In genomic region chr12:129607293-129607692, GRCh38 we compare ENCODE assay signal across 18 cellular contexts.
A peak's percentile ranks its signal among the peaks of the same experiment; 100 is the strongest.
DNase-seq lines count a peak whose midpoint lies in the region; ATAC-seq, FAIRE-seq and TF ChIP-seq lines count a peak whose summit lies in the region.
"Had no signal": no experiment of that assay in that cellular context is flagged by ENCODE, and none has a peak within 500 bp of the region (broad histone marks: within the 10 kb centered on the region; RNA-seq: fewer than 3 reads in every experiment).

No MANE protein-coding gene starts in this region.

- CTCF ChIA-PET in activated CD8-positive, alpha-beta T cell treated with anti-CD3 and anti-CD28 coated beads for 36 hours (lab: Charles Lee): no interaction called here

- in situ Hi-C loops in ACHN (cut with HindIII; ENCODE audit: low pct_ligation_motif_present, low pct_unique_long_range_greater_than_20kb, low sequenced_read_pairs): no loop called here
- in situ Hi-C loops in transverse colon (cut with MboI; ENCODE audit: low pct_ligation_motif_present in 1 of 4, low pct_unique_long_range_greater_than_20kb in 1 of 4, low sequenced_read_pairs in 3 of 4): no loop called here

- no peak for TF ChIP-seq EP300 in transverse colon (IDR thresholded peaks at IDR 0.05; ENCODE audit: low read depth)

- TF ChIP-seq POLR2A in transverse colon (IDR thresholded peaks at IDR 0.05): no peak

- intact Hi-C loops in transverse colon (cut with DNase I; ENCODE audit: low total_unique reads): no loop called here
- intact Hi-C loops in activated CD8-positive, alpha-beta T cell treated with anti-CD3 and anti-CD28 coated beads for 36 hours (cut with micrococcal nuclease): no loop called here

- no peaks in the 10 kb centered on the region for H3K9me3 ChIP-seq in NT2/D1 (ENCODE audit: insufficient read depth, low read length)
- H3K9me3 ChIP-seq in transverse colon: no peaks in the 10 kb centered on the region
- H3K9me3 ChIP-seq in small intestine (ENCODE audit: control insufficient read depth, low read depth): no peaks in the 10 kb centered on the region
- H3K9me3 ChIP-seq: body of pancreas had no signal

- peak; percentile 90 for DNase-seq in ACHN
- DNase-seq in NT2/D1 (ENCODE audit: low read depth, low spot score): peak; percentile 66
- peak; percentile 4 for DNase-seq in fibroblast of pulmonary artery (ENCODE audit: low read depth)
- peak; percentile 18 for DNase-seq in neural crest cell (ENCODE audit: low read depth, low spot score)
- DNase-seq in transverse colon: no peak
- DNase-seq in activated CD8-positive, alpha-beta T cell treated with anti-CD3 and anti-CD28 coated beads for 36 hours: no peak
- no peak for DNase-seq in small intestine
- DNase-seq in activated naive CD4-positive, alpha-beta T cell treated with anti-CD3 and anti-CD28 coated beads, Interleukin-2, amount 50 U/mL, for 72 hours (ENCODE audit: low spot score in 2 of 2): no peak
- DNase-seq: activated CD4-positive, alpha-beta T cell treated with anti-CD3 and anti-CD28 coated beads, Interleukin-2, amount 50 U/mL, for 1 hour; activated T-cell treated with anti-CD3 and anti-CD28 coated beads, Interleukin-2, amount 50 U/mL, for 72 hours; body of pancreas; effector CD8-positive, alpha-beta T cell; NCI-H1694; NCI-H524 treated with DMSO at 0.1 percent for 48 hours; RPMI8226; stimulated activated CD4-positive, alpha-beta T cell treated with anti-CD3 and anti-CD28 coated beads, Interleukin-12 subunit alpha, Interleukin-12 subunit beta, amount 100 ng/mL, for 4 hours had no signal

- ATAC-seq in activated CD8-positive, alpha-beta T cell treated with anti-CD3 and anti-CD28 coated beads for 36 hours: no peak
- ATAC-seq in activated naive CD4-positive, alpha-beta T cell treated with anti-CD3 and anti-CD28 coated beads, Interleukin-2, amount 50 U/mL, for 72 hours: no peak
- ATAC-seq: activated T-cell treated with anti-CD3 and anti-CD28 coated beads, Interleukin-2, amount 50 U/mL, for 72 hours; body of pancreas; left lobe of liver; natural killer cell treated with Interleukin-12 subunit alpha and Interleukin-12 subunit beta and Interleukin-15 and Interleukin-18, amount 100 ng/mL, for 72 hours had no signal

- H3K27ac ChIP-seq in transverse colon (no peak overlapping the region), small intestine (ENCODE audit: low read depth in 1 of 2, low read length in 1 of 2) (no peak overlapping the region)
- H3K27ac ChIP-seq: body of pancreas had no signal

- H3K9ac ChIP-seq in NT2/D1 (ENCODE audit: insufficient read length, low read depth): no peak overlapping the region

- peaks cover 6% of the 10 kb centered on the region for H3K9me3 Mint-ChIP-seq in neural crest cell
- H3K9me3 Mint-ChIP-seq in activated CD8-positive, alpha-beta T cell treated with anti-CD3 and anti-CD28 coated beads for 36 hours: peaks cover 2% of the 10 kb centered on the region
- H3K9me3 Mint-ChIP-seq in activated naive CD4-positive, alpha-beta T cell treated with anti-CD3 and anti-CD28 coated beads, Interleukin-2, amount 50 U/mL, for 72 hours: peaks cover 4 to 14% of the 10 kb centered on the region in 2 donors
- H3K9me3 Mint-ChIP-seq: activated T-cell treated with anti-CD3 and anti-CD28 coated beads, Interleukin-2, amount 50 U/mL, for 72 hours; natural killer cell treated with Interleukin-12 subunit alpha and Interleukin-12 subunit beta and Interleukin-15 and Interleukin-18, amount 100 ng/mL, for 72 hours had no signal

- no peaks in the 10 kb centered on the region for H3K27me3 Mint-ChIP-seq in neural crest cell (ENCODE audit: low read depth)
- no peaks in the 10 kb centered on the region for H3K27me3 Mint-ChIP-seq in activated CD8-positive, alpha-beta T cell treated with anti-CD3 and anti-CD28 coated beads for 36 hours

- H3K36me3 ChIP-seq in NT2/D1 (ENCODE audit: insufficient read depth, insufficient read length, low read length) (no peaks in the 10 kb centered on the region), transverse colon (no peaks in the 10 kb centered on the region), small intestine (ENCODE audit: control insufficient read depth in 2 of 2, insufficient read depth in 2 of 2, low read length in 2 of 2) (no peaks in the 10 kb centered on the region)

- WGBS in transverse colon (ENCODE audit: low coverage in 1 of 2), 2 donors: 40 to 52% methylated on average over 3 to 6 of the region's 6 CpGs
- 40 to 77% (median 61%) methylated on average over 6 of the region's 6 CpGs for WGBS in small intestine, 3 donors

- H3K4me1 ChIP-seq in NT2/D1 (ENCODE audit: insufficient read depth, insufficient read length): no peaks in the 10 kb centered on the region
- H3K4me1 ChIP-seq in transverse colon: no peaks in the 10 kb centered on the region
- peaks cover 0 to 2% of the 10 kb centered on the region in 2 donors for H3K4me1 ChIP-seq in small intestine (ENCODE audit: control insufficient read depth in 2 of 2, insufficient read depth in 1 of 2, low read depth in 1 of 2, low read length in 1 of 2)
- H3K4me1 ChIP-seq: body of pancreas had no signal

- no peak for TF ChIP-seq CTCF in fibroblast of pulmonary artery (IDR thresholded peaks at IDR 0.05; ENCODE audit: low read length, missing control alignments)
- TF ChIP-seq CTCF in neural crest cell (conservative IDR thresholded peaks at IDR 0.05): no peak
- TF ChIP-seq CTCF in transverse colon (IDR thresholded peaks at IDR 0.05): no peak
- TF ChIP-seq CTCF in activated CD8-positive, alpha-beta T cell treated with anti-CD3 and anti-CD28 coated beads for 36 hours (IDR thresholded peaks at IDR 0.05): no peak

- no peak for FAIRE-seq in small intestine (lab: Jason Lieb, UNC)

- POLR2A ChIA-PET in activated CD8-positive, alpha-beta T cell treated with anti-CD3 and anti-CD28 coated beads for 36 hours (lab: Charles Lee): no interaction called here

- peak overlapping the region; percentile 65 for H3K27ac Mint-ChIP-seq in neural crest cell (ENCODE audit: unreplicated experiment)
- H3K27ac Mint-ChIP-seq in activated CD8-positive, alpha-beta T cell treated with anti-CD3 and anti-CD28 coated beads for 36 hours: no peak overlapping the region
- H3K27ac Mint-ChIP-seq in activated naive CD4-positive, alpha-beta T cell treated with anti-CD3 and anti-CD28 coated beads, Interleukin-2, amount 50 U/mL, for 72 hours: no peak overlapping the region
- H3K27ac Mint-ChIP-seq: activated T-cell treated with anti-CD3 and anti-CD28 coated beads, Interleukin-2, amount 50 U/mL, for 72 hours; natural killer cell treated with Interleukin-12 subunit alpha and Interleukin-12 subunit beta and Interleukin-15 and Interleukin-18, amount 100 ng/mL, for 72 hours had no signal

- no peaks in the 10 kb centered on the region for H3K27me3 ChIP-seq in NT2/D1 (ENCODE audit: insufficient read depth, insufficient read length)
- no peaks in the 10 kb centered on the region for H3K27me3 ChIP-seq in transverse colon
- H3K27me3 ChIP-seq in small intestine (ENCODE audit: control insufficient read depth in 2 of 2, insufficient read depth in 2 of 2, low read length in 2 of 2): no peaks in the 10 kb centered on the region
- H3K27me3 ChIP-seq: body of pancreas had no signal

- no peak overlapping the region for H3K4me3 ChIP-seq in NT2/D1 (ENCODE audit: insufficient read length, low read depth)
- no peak overlapping the region for H3K4me3 ChIP-seq in fibroblast of pulmonary artery (replicated peaks; ENCODE audit: low read depth, low read length)
- H3K4me3 ChIP-seq in transverse colon: no peak overlapping the region
- no peak overlapping the region for H3K4me3 ChIP-seq in small intestine (ENCODE audit: low read depth in 1 of 2, low read length in 2 of 2)
- H3K4me3 ChIP-seq: body of pancreas had no signal

- H3K4me1 Mint-ChIP-seq in neural crest cell: peaks cover 56% of the 10 kb centered on the region
- no peaks in the 10 kb centered on the region for H3K4me1 Mint-ChIP-seq in activated CD8-positive, alpha-beta T cell treated with anti-CD3 and anti-CD28 coated beads for 36 hours (ENCODE audit: low read depth)

- peak overlapping the region; percentile 58 for H3K4me3 Mint-ChIP-seq in neural crest cell
- H3K4me3 Mint-ChIP-seq in activated CD8-positive, alpha-beta T cell treated with anti-CD3 and anti-CD28 coated beads for 36 hours: no peak overlapping the region
- H3K4me3 Mint-ChIP-seq: activated T-cell treated with anti-CD3 and anti-CD28 coated beads, Interleukin-2, amount 50 U/mL, for 72 hours; natural killer cell treated with Interleukin-12 subunit alpha and Interleukin-12 subunit beta and Interleukin-15 and Interleukin-18, amount 100 ng/mL, for 72 hours had no signal

- H3K36me3 Mint-ChIP-seq in neural crest cell (ENCODE audit: low read depth): no peaks in the 10 kb centered on the region
- H3K36me3 Mint-ChIP-seq in activated CD8-positive, alpha-beta T cell treated with anti-CD3 and anti-CD28 coated beads for 36 hours (ENCODE audit: low read depth): no peaks in the 10 kb centered on the region
- no peaks in the 10 kb centered on the region for H3K36me3 Mint-ChIP-seq in activated naive CD4-positive, alpha-beta T cell treated with anti-CD3 and anti-CD28 coated beads, Interleukin-2, amount 50 U/mL, for 72 hours
- H3K36me3 Mint-ChIP-seq: natural killer cell treated with Interleukin-12 subunit alpha and Interleukin-12 subunit beta and Interleukin-15 and Interleukin-18, amount 100 ng/mL, for 72 hours had no signal

Comparison
In these comparisons a context has a peak if more than half of its experiments do, and no peak if none do; other contexts are left out.
1. DNase-seq: peak in ACHN (single experiment), NT2/D1 (single experiment), fibroblast of pulmonary artery (single experiment) and neural crest cell (single experiment); none in transverse colon (single experiment), activated CD8-positive, alpha-beta T cell treated with anti-CD3 and anti-CD28 coated beads for 36 hours (single experiment), small intestine (single experiment) and activated naive CD4-positive, alpha-beta T cell treated with anti-CD3 and anti-CD28 coated beads, Interleukin-2, amount 50 U/mL, for 72 hours (0 of 2).